ENCODE assay signal across 9 cellular contexts in genomic region chr10:45580371-45580770, GRCh38.
A peak's percentile ranks its signal among the peaks of the same experiment; 100 is the strongest.
DNase-seq lines count a peak whose midpoint lies in the region; ATAC-seq, FAIRE-seq and TF ChIP-seq lines count a peak whose summit lies in the region.
"Had no signal": no experiment of that assay in that cellular context is flagged by ENCODE, and none has a peak within 500 bp of the region (broad histone marks: within the 10 kb centered on the region; RNA-seq: fewer than 3 reads in every experiment).

No MANE protein-coding gene starts in this region.

- H3K27me3 Mint-ChIP-seq in glutamatergic neuron (ENCODE audit: unreplicated experiment) = no peaks in the 10 kb centered on the region

- intact Hi-C loops in mucosa of descending colon (cut with DNase I, micrococcal nuclease) = no loop called here
- intact Hi-C loops in thyroid gland (cut with DNase I) = no loop called here

- H3K27me3 ChIP-seq in OCI-LY3 (ENCODE audit: low read depth, low read length) = no peaks in the 10 kb centered on the region
- no peaks in the 10 kb centered on the region for H3K27me3 ChIP-seq in thyroid gland

- peaks cover 4% of the 10 kb centered on the region for H3K4me1 Mint-ChIP-seq in glutamatergic neuron (ENCODE audit: low read depth, unreplicated experiment)
- H3K4me1 Mint-ChIP-seq: neural crest cell had no signal

- TF ChIP-seq POLR2A in thyroid gland (IDR thresholded peaks at IDR 0.05) = no peak

- no peak overlapping the region for H3K4me3 Mint-ChIP-seq in glutamatergic neuron (ENCODE audit: unreplicated experiment)
- H3K4me3 Mint-ChIP-seq: neural crest cell had no signal

- DNase-seq in GM18507 (ENCODE audit: extremely low spot score, insufficient read length, low read depth) (peak; percentile 20), mucosa of descending colon (no peak), thyroid gland (no peak), NCI-H226 (no peak), glutamatergic neuron (no peak), 8988T (no peak)

- no peaks in the 10 kb centered on the region for H3K79me2 ChIP-seq in OCI-LY3 (ENCODE audit: low read length)

- H3K4me3 ChIP-seq in OCI-LY3 (ENCODE audit: low read length) (peak overlapping the region; percentile 72), mucosa of descending colon (no peak overlapping the region), thyroid gland (replicated peaks in 1 of 3) (no peak overlapping the region)

- no peaks in the 10 kb centered on the region for H3K9me3 Mint-ChIP-seq in glutamatergic neuron (ENCODE audit: unreplicated experiment)

- H3K4me1 ChIP-seq in OCI-LY3 (ENCODE audit: low read length) (peaks cover 12% of the 10 kb centered on the region), mucosa of descending colon (ENCODE audit: low read depth) (peaks cover 27% of the 10 kb centered on the region), thyroid gland (no peaks in the 10 kb centered on the region)

- peak overlapping the region; percentile 84 for H3K4me2 ChIP-seq in OCI-LY3 (ENCODE audit: low read length)

- H3K9me3 ChIP-seq in OCI-LY3 (ENCODE audit: insufficient read depth, low read length) = no peaks in the 10 kb centered on the region
- H3K9me3 ChIP-seq in mucosa of descending colon = no peaks in the 10 kb centered on the region
- H3K9me3 ChIP-seq in thyroid gland = no peaks in the 10 kb centered on the region

- H3K36me3 Mint-ChIP-seq in glutamatergic neuron (ENCODE audit: unreplicated experiment) = peaks cover 3% of the 10 kb centered on the region

- no peak for TF ChIP-seq CTCF in OCI-LY3 (IDR thresholded peaks at IDR 0.05; ENCODE audit: low read depth, low read length)
- TF ChIP-seq CTCF in mucosa of descending colon (IDR thresholded peaks at IDR 0.05) = no peak
- no peak for TF ChIP-seq CTCF in thyroid gland (IDR thresholded peaks at IDR 0.05)
- TF ChIP-seq CTCF in glutamatergic neuron (IDR thresholded peaks at IDR 0.05; ENCODE audit: partially characterized antibody, unreplicated experiment) = no peak

- ATAC-seq in GM21786 (IDR thresholded peaks at IDR 0.05; ENCODE audit: unreplicated experiment) (peak; percentile 50), mucosa of descending colon (peak; percentile 62)

- 63 to 82% methylated on average over 3 of the region's 3 CpGs for WGBS in thyroid gland, 2 donors

- H3K36me3 ChIP-seq in OCI-LY3 (replicated peaks; ENCODE audit: low read depth, low read length) (no peaks in the 10 kb centered on the region), mucosa of descending colon (ENCODE audit: low read depth) (no peaks in the 10 kb centered on the region), thyroid gland (no peaks in the 10 kb centered on the region)

- no peaks in the 10 kb centered on the region for H4K20me1 ChIP-seq in OCI-LY3 (ENCODE audit: insufficient read depth, low read length)

- H3K27ac ChIP-seq in OCI-LY3 (ENCODE audit: low read length) (no peak overlapping the region), thyroid gland (no peak overlapping the region)

- no peak overlapping the region for H3K27ac Mint-ChIP-seq in glutamatergic neuron (ENCODE audit: unreplicated experiment)

- peak overlapping the region; percentile 9; the same call in 1 of the 2 replicates for H3K9ac ChIP-seq in OCI-LY3 (ENCODE audit: low read length)

- no peak overlapping the region; the same call in 1 of the 2 replicates for H2AFZ ChIP-seq in OCI-LY3 (ENCODE audit: low read depth, low read length)

- FAIRE-seq in GM18507 (lab: Jason Lieb, UNC) = peak; percentile 64
